30 cellular contexts compared by ENCODE assay signal in the genomic region with DNA sequence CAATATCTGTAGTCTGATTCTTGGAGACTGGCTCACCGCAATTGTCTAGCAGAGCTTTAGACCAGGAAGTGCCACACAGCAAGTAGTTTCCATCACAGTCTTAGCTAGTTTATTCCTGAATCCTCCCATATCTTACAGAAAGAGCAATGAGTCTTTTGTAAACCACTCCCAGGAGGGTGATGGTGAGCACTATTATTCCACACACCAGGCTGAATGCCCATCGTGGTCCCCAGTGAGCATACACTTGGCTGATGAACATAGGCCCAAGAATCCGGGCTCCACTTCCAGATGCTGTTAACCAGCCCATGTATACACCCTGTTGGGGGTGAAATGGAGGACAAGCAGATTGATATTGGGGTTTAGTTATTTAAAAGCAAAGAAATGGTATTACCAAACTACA. TPM values are rescaled to one million over a fixed set of nuclear protein-coding genes. Genes with fewer than 3 reads are reported as not detected.
"Had no signal": no experiment of that assay in that cellular context is flagged by ENCODE, and none has a peak within 500 bp of the region (broad histone marks: within the 10 kb centered on the region; RNA-seq: fewer than 3 reads in every experiment).

No MANE protein-coding gene starts in this region.

- H3K4me1 ChIP-seq: ascending aorta, breast epithelium, colonic mucosa, esophagus squamous epithelium, foreskin keratinocyte had no signal

- H3K4me1 Mint-ChIP-seq: activated B cell treated with CpG ODN at 0.5 μM for 24 hours; activated naive CD4-positive, alpha-beta T cell treated with anti-CD3 and anti-CD28 coated beads, Interleukin-2, amount 10 ng/mL, durations not matched to agents 7 days and 5 days; activated naive CD8-positive, alpha-beta T cell treated with anti-CD3 and anti-CD28 coated beads, Interleukin-2, amount 10 ng/mL, durations not matched to agents 7 days and 5 days; brain had no signal

- H3K27ac ChIP-seq: ascending aorta, breast epithelium, cardiac muscle cell, colonic mucosa, epithelial cell of prostate, esophagus squamous epithelium, foreskin keratinocyte, gastrocnemius medialis, WERI-Rb-1 had no signal

- ATAC-seq: activated CD4-positive, CD25-positive, alpha-beta regulatory T cell treated with anti-CD3 and anti-CD28 coated beads, Interleukin-2, amount 50 U/mL, for 24 hours; activated CD8-positive, alpha-beta T cell treated with anti-CD3 and anti-CD28 coated beads for 36 hours; activated naive CD4-positive, alpha-beta T cell treated with anti-CD3 and anti-CD28 coated beads, Interleukin-2, amount 50 U/mL, for 72 hours; foreskin keratinocyte; gastrocnemius medialis; T-helper 17 cell had no signal

- H3K36me3 ChIP-seq: colonic mucosa had no signal

- H3K9me3 ChIP-seq: ascending aorta, breast epithelium, colonic mucosa, esophagus squamous epithelium, gastrocnemius medialis had no signal

- H3K4me3 Mint-ChIP-seq: activated B cell treated with CpG ODN at 0.5 μM for 24 hours; activated CD8-positive, alpha-beta T cell treated with anti-CD3 and anti-CD28 coated beads for 36 hours; activated naive CD4-positive, alpha-beta T cell treated with anti-CD3 and anti-CD28 coated beads, Interleukin-2, amount 10 ng/mL, durations not matched to agents 7 days and 5 days; activated naive CD8-positive, alpha-beta T cell treated with anti-CD3 and anti-CD28 coated beads, Interleukin-2, amount 10 ng/mL, durations not matched to agents 7 days and 5 days; brain; T-helper 17 cell; T-helper 2 cell treated with Interferon-gamma antibody and Interleukin-4, amounts not matched to agents 5 μg/mL and 100 μg/mL, for 36 hours had no signal

- H3K4me3 ChIP-seq: ascending aorta, breast epithelium, cardiac muscle cell, colonic mucosa, esophagus squamous epithelium, gastrocnemius medialis had no signal

- H3K27ac Mint-ChIP-seq: activated B cell treated with CpG ODN at 0.5 μM for 24 hours; activated CD8-positive, alpha-beta T cell treated with anti-CD3 and anti-CD28 coated beads for 36 hours; activated naive CD4-positive, alpha-beta T cell treated with anti-CD3 and anti-CD28 coated beads, Interleukin-2, amount 10 ng/mL, durations not matched to agents 7 days and 5 days; activated naive CD4-positive, alpha-beta T cell treated with anti-CD3 and anti-CD28 coated beads, Interleukin-2, amount 50 U/mL, for 72 hours; activated naive CD8-positive, alpha-beta T cell treated with anti-CD3 and anti-CD28 coated beads, Interleukin-2, amount 10 ng/mL, durations not matched to agents 7 days and 5 days; brain; T-helper 17 cell; T-helper 2 cell treated with Interferon-gamma antibody and Interleukin-4, amounts not matched to agents 5 μg/mL and 100 μg/mL, for 36 hours had no signal

- DNase-seq: activated B cell treated with CpG ODN at 0.5 μM for 24 hours; activated CD4-positive, alpha-beta T cell treated with anti-CD3 and anti-CD28 coated beads for 48 hours; activated CD4-positive, alpha-beta T cell treated with anti-CD3 and anti-CD28 coated beads, Interleukin-2, amount 50 U/mL, for 1 hour; activated CD4-positive, alpha-beta T cell treated with anti-CD3 and anti-CD28 coated beads, Interleukin-2, amount 50 U/mL, for 48 hours; activated CD8-positive, alpha-beta memory T cell treated with anti-CD3 and anti-CD28 coated beads for 24 hours; activated CD8-positive, alpha-beta T cell treated with anti-CD3 and anti-CD28 coated beads for 36 hours; activated gamma-delta T cell; activated naive CD4-positive, alpha-beta T cell; activated naive CD4-positive, alpha-beta T cell treated with anti-CD3 and anti-CD28 coated beads, Interleukin-2, amount 10 ng/mL, durations not matched to agents 7 days and 5 days; activated naive CD8-positive, alpha-beta T cell treated with anti-CD3 and anti-CD28 coated beads, Interleukin-2, amount 10 ng/mL, durations not matched to agents 7 days and 5 days; activated T-cell treated with anti-CD3 and anti-CD28 coated beads, Interleukin-2, amount 50 U/mL, for 48 hours; central memory CD4-positive, alpha-beta T cell; cerebellar nuclear complex; colonic mucosa; effector CD8-positive, alpha-beta T cell; esophagus squamous epithelium; foreskin keratinocyte; gastrocnemius medialis; T-helper 1 cell; T-helper 17 cell; T1000; WERI-Rb-1 had no signal

- H3K27me3 ChIP-seq: ascending aorta, breast epithelium, cardiac muscle cell, colonic mucosa, esophagus squamous epithelium, foreskin keratinocyte, gastrocnemius medialis had no signal

- H3K27me3 Mint-ChIP-seq: activated B cell treated with CpG ODN at 0.5 μM for 24 hours; activated CD8-positive, alpha-beta T cell treated with anti-CD3 and anti-CD28 coated beads for 36 hours; activated naive CD4-positive, alpha-beta T cell treated with anti-CD3 and anti-CD28 coated beads, Interleukin-2, amount 10 ng/mL, durations not matched to agents 7 days and 5 days; activated naive CD8-positive, alpha-beta T cell treated with anti-CD3 and anti-CD28 coated beads, Interleukin-2, amount 10 ng/mL, durations not matched to agents 7 days and 5 days; brain; T-helper 17 cell had no signal

- H3K9me3 Mint-ChIP-seq: activated B cell treated with CpG ODN at 0.5 μM for 24 hours; activated naive CD4-positive, alpha-beta T cell treated with anti-CD3 and anti-CD28 coated beads, Interleukin-2, amount 10 ng/mL, durations not matched to agents 7 days and 5 days; activated naive CD8-positive, alpha-beta T cell treated with anti-CD3 and anti-CD28 coated beads, Interleukin-2, amount 10 ng/mL, durations not matched to agents 7 days and 5 days; T-helper 2 cell treated with Interferon-gamma antibody and Interleukin-4, amounts not matched to agents 5 μg/mL and 100 μg/mL, for 36 hours had no signal

RNA-seq across cellular contexts. Expression of a gene that starts 39.8 kb away (rescaled TPM):
- total RNA-seq: ascending aorta had no signal
